In the genomic region with DNA sequence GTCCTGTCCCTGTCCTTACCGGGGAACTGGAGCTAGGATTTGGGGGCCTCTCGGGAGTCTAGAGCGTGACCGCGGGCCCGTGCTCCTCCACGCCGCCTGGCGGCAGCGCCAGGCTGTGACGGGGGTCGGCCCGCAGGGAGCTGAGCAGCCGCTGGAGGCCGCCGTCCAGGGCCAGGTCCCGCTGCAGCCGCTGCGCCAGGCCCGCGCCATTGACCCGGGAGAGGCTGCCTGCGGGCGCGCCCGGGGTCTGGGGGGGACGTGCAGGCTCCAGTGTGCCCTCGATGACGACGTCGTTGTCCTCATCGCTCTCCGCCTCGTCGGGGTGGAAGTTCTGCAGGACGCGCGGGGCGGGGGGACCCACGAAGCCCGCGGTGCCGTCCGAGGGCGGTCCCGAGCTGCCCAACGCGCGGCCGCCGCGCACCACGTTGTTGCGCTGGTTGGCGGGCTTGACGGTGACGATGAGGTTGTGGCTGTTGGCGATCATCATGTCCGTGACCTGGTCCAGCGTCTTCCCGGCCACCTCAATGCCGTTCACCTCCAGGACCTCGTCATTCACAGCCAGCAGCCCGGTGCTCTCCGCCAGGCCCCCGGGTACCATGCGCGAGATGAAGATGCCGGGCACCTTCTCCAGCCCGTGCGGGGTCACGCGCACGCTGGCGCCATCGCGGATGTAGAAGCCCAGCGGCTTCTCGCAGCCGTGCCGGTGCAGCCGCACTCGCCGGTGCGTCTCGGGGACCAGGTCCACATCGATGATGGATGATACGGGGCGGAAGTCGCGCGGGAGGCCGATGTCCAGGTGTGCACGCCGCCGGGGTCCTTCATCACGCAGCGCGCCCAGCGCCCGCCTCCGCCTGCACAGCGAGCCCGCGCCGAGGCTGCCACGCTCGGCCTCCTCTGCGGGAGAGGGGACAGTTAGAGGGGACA, we compare ENCODE assay signal across 8 cellular contexts. TPM values are rescaled to one million over a fixed set of nuclear protein-coding genes. Genes with fewer than 3 reads are reported as not detected.
DNase-seq lines count a peak whose midpoint lies in the region; ATAC-seq, FAIRE-seq and TF ChIP-seq lines count a peak whose summit lies in the region.

No MANE protein-coding gene starts in this region.

- H3K4me1 ChIP-seq in vagina, result no peaks in the 10 kb centered on the region

- no peak for TF ChIP-seq POLR2A in vagina (IDR thresholded peaks at IDR 0.05)
- no peak for TF ChIP-seq POLR2A in GM12892 (IDR thresholded peaks at IDR 0.05; ENCODE audit: low read depth, low read length)

- in situ Hi-C loops in astrocyte of the spinal cord (cut with HindIII; ENCODE audit: low sequenced_read_pairs), result no loop called here

- no peak overlapping the region for H3K27ac ChIP-seq in vagina

- FAIRE-seq in D721Med (lab: Jason Lieb, UNC) (no peak), GM12892 (lab: Jason Lieb, UNC) (no peak)

- no peaks in the 10 kb centered on the region for H3K9me3 ChIP-seq in vagina

- intact Hi-C loops in vagina (cut with DNase I), result no loop called here

- H3K4me3 ChIP-seq in astrocyte of the spinal cord (ENCODE audit: low read depth, low read length), result no peak overlapping the region
- H3K4me3 ChIP-seq in vagina, result peak overlapping the region in 1 of 2 donors; percentile 16

- no peaks in the 10 kb centered on the region for H3K36me3 ChIP-seq in vagina

- TF ChIP-seq CTCF in astrocyte of the spinal cord (IDR thresholded peaks at IDR 0.05; ENCODE audit: low read depth, low read length) (peak; percentile 54), vagina (IDR thresholded peaks at IDR 0.05) (peak in 1 of 3 experiments; percentile 16), D721Med (IDR thresholded peaks at IDR 0.05; ENCODE audit: insufficient read depth, missing control alignments) (no peak)

- no peaks in the 10 kb centered on the region for H3K27me3 ChIP-seq in vagina

- DNase-seq in activated gamma-delta T cell treated with Interleukin-2 at 50 U/mL for 16 hours (peak; percentile 30), activated gamma-delta T cell (lab: John Stamatoyannopoulos, UW) (no peak), astrocyte of the spinal cord (ENCODE audit: low read depth, low spot score) (no peak), lung microvascular endothelial cell (ENCODE audit: low read depth in 2 of 2) (peak; percentile 43 to 50), vagina (ENCODE audit: extremely low spot score in 2 of 2) (peak; percentile 56 to 82), D721Med (ENCODE audit: insufficient read length, low spot score) (no peak), GM12892 (ENCODE audit: insufficient read length) (no peak)

- ATAC-seq in GM21576 (IDR thresholded peaks at IDR 0.05; ENCODE audit: unreplicated experiment), result no peak

RNA-seq across cellular contexts. Expression of a gene that starts 50.9 kb away (rescaled TPM):
- total RNA-seq in lung microvascular endothelial cell, result 10.7 and 12.1 TPM in 2 replicates
- total RNA-seq in vagina, result 21.4 TPM
- 10.3 TPM for polyA plus RNA-seq in GM12892 (2012; ENCODE audit: missing spikeins)

Comparison
In these comparisons a context has a peak if more than half of its experiments do, and no peak if none do; other contexts are left out.
1. DNase-seq: peak in activated gamma-delta T cell treated with Interleukin-2 at 50 U/mL for 16 hours (single experiment), lung microvascular endothelial cell (2 of 2) and vagina (2 of 2); none in activated gamma-delta T cell (single experiment), astrocyte of the spinal cord (single experiment), D721Med (single experiment) and GM12892 (single experiment).